Comparison of ENCODE assay signal across 8 cellular contexts in genomic region chr19:19404879-19405860, GRCh38. TPM values are rescaled to one million over a fixed set of nuclear protein-coding genes. Genes with fewer than 3 reads are reported as not detected.
DNase-seq lines count a peak whose midpoint lies in the region; ATAC-seq and TF ChIP-seq lines count a peak whose summit lies in the region.

GATAD2A (plus strand) TSS chr19:19405675; CDS start chr19:19465346, 59,671 bp downstream.

- TF ChIP-seq CTCF in lung (IDR thresholded peaks at IDR 0.05; ENCODE audit: control extremely low read depth, extremely low read depth), result peak; percentile 44

- peak within 1 kb of the TSS; percentile 82 for H3K4me3 ChIP-seq in lung

- H3K4me1 Mint-ChIP-seq in activated CD8-positive, alpha-beta T cell treated with anti-CD3 and anti-CD28 coated beads, Interleukin-2, amount 10 ng/mL, durations not matched to agents 7 days and 5 days (ENCODE audit: low read depth), result peaks cover 61% of the 10 kb centered on the region

- H3K36me3 Mint-ChIP-seq in activated CD8-positive, alpha-beta T cell treated with anti-CD3 and anti-CD28 coated beads, Interleukin-2, amount 10 ng/mL, durations not matched to agents 7 days and 5 days (ENCODE audit: low read depth), result peaks cover 26% of the 10 kb centered on the region

- H3K27ac ChIP-seq in lung (ENCODE audit: low read depth in 1 of 2, low read length in 1 of 2), result peak within 1 kb of the TSS; percentile 84 to 91

- POLR2A ChIA-PET in activated CD8-positive, alpha-beta T cell treated with anti-CD3 and anti-CD28 coated beads, Interleukin-2, amount 10 ng/mL, durations not matched to agents 7 days and 5 days (lab: Charles Lee), result interaction anchor here (0.5 to 2.7 kb wide), 14 partner anchors 8 to 86 kb away, joined by 3 to 19 read pairs (median 4); no protein-coding TSS in a partner anchor

- H3K4me3 Mint-ChIP-seq in activated CD8-positive, alpha-beta T cell treated with anti-CD3 and anti-CD28 coated beads, Interleukin-2, amount 10 ng/mL, durations not matched to agents 7 days and 5 days, result peak within 1 kb of the TSS; percentile 98

- no peaks in the 10 kb centered on the region for H3K27me3 ChIP-seq in lung (ENCODE audit: control insufficient read depth, insufficient read depth)

- ATAC-seq in GM19328 (IDR thresholded peaks at IDR 0.05; ENCODE audit: unreplicated experiment), result peak; percentile 72
- ATAC-seq in HG03469 (IDR thresholded peaks at IDR 0.05; ENCODE audit: unreplicated experiment), result peak; percentile 50
- peak; percentile 80 for ATAC-seq in activated CD8-positive, alpha-beta T cell treated with anti-CD3 and anti-CD28 coated beads, Interleukin-2, amount 10 ng/mL, durations not matched to agents 7 days and 5 days
- peak; percentile 92 for ATAC-seq in lung (ENCODE audit: insufficient read depth, low FRiP score)

- peak within 1 kb of the TSS; percentile 93 for H3K27ac Mint-ChIP-seq in activated CD8-positive, alpha-beta T cell treated with anti-CD3 and anti-CD28 coated beads, Interleukin-2, amount 10 ng/mL, durations not matched to agents 7 days and 5 days

- H3K27me3 Mint-ChIP-seq in activated CD8-positive, alpha-beta T cell treated with anti-CD3 and anti-CD28 coated beads, Interleukin-2, amount 10 ng/mL, durations not matched to agents 7 days and 5 days (ENCODE audit: low read depth), result no peaks in the 10 kb centered on the region

- H3K36me3 ChIP-seq in lung (ENCODE audit: control insufficient read depth in 2 of 2, insufficient read depth in 2 of 2, low read length in 2 of 2), result no peaks in the 10 kb centered on the region

- H3K9me3 Mint-ChIP-seq in activated CD8-positive, alpha-beta T cell treated with anti-CD3 and anti-CD28 coated beads, Interleukin-2, amount 10 ng/mL, durations not matched to agents 7 days and 5 days (ENCODE audit: insufficient read depth), result no peaks in the 10 kb centered on the region

- no peaks in the 10 kb centered on the region for H3K9me3 ChIP-seq in lung (ENCODE audit: control insufficient read depth in 2 of 2, insufficient read depth in 1 of 2, low read length in 1 of 2)

- CTCF ChIA-PET in activated CD8-positive, alpha-beta T cell treated with anti-CD3 and anti-CD28 coated beads, Interleukin-2, amount 10 ng/mL, durations not matched to agents 7 days and 5 days (lab: Charles Lee), result interaction anchor here (0.7 to 4.0 kb wide), 14 partner anchors 8 to 202 kb away, joined by 3 to 40 read pairs (median 8); partner anchors contain the start of gene NR2C2AP

- DNase-seq in CD1c-positive myeloid dendritic cell (ENCODE audit: extremely low spot score) (peak; percentile 98), NCI-H82 (lab: John Stamatoyannopoulos, UW) (peak; percentile 95), ecto neural progenitor cell (ENCODE audit: low spot score) (peak; percentile 94), lung (ENCODE audit: low spot score) (peak; percentile 90)
- peak; percentile 92 for DNase-seq in activated CD8-positive, alpha-beta T cell treated with anti-CD3 and anti-CD28 coated beads, Interleukin-2, amount 10 ng/mL, durations not matched to agents 7 days and 5 days
- DNase-seq in stimulated activated CD4-positive, alpha-beta T cell treated with anti-CD3 and anti-CD28 coated beads, TNF-alpha, amount 100 ng/mL, for 24 hours (ENCODE audit: low read depth in 3 of 3), result peak; percentile 80 to 87 (median 84)

- H3K4me1 ChIP-seq in lung (ENCODE audit: control insufficient read depth in 2 of 2, insufficient read depth in 2 of 2, low read length in 2 of 2), result peaks cover 21 to 24% of the 10 kb centered on the region in 2 donors

- WGBS in lung, 2 donors, result 2% methylated on average over 71 to 90 of the region's 90 CpGs

RNA-seq across cellular contexts. Expression of gene GATAD2A, which starts in this region (rescaled TPM):
- 100 to 1,000 TPM; 180 TPM for total RNA-seq in activated CD8-positive, alpha-beta T cell treated with anti-CD3 and anti-CD28 coated beads, Interleukin-2, amount 10 ng/mL, durations not matched to agents 7 days and 5 days
- total RNA-seq in lung, result 10 to 100 TPM; 38.6 to 93.7 TPM
- polyA plus RNA-seq in lung, result 10 to 100 TPM; 30.6 to 36.2 TPM

Comparison
In these comparisons a context has a peak if more than half of its experiments do, and no peak if none do; other contexts are left out.
1. Peak in every context shown above with its lines: DNase-seq, ATAC-seq, H3K4me3 ChIP-seq and H3K27ac ChIP-seq.